ENCODE assay signal across 9 cellular contexts in genomic region chr14:69543341-69544249, GRCh38. TPM values are rescaled to one million over a fixed set of nuclear protein-coding genes. Genes with fewer than 3 reads are reported as not detected.
DNase-seq lines count a peak whose midpoint lies in the region; ATAC-seq and TF ChIP-seq lines count a peak whose summit lies in the region.
"Had no signal": no experiment of that assay in that cellular context is flagged by ENCODE, and none has a peak within 500 bp of the region (broad histone marks: within the 10 kb centered on the region; RNA-seq: fewer than 3 reads in every experiment).

No MANE protein-coding gene starts in this region.

- no peak overlapping the region for H3K4me3 Mint-ChIP-seq in activated CD4-positive, alpha-beta memory T cell treated with anti-CD3 and anti-CD28 coated beads for 36 hours

- no peak overlapping the region for H3K27ac Mint-ChIP-seq in activated CD4-positive, alpha-beta memory T cell treated with anti-CD3 and anti-CD28 coated beads for 36 hours

- ATAC-seq in HG02763 (IDR thresholded peaks at IDR 0.05; ENCODE audit: unreplicated experiment) (no peak), GM18867 (IDR thresholded peaks at IDR 0.05; ENCODE audit: unreplicated experiment) (no peak)

- CTCF ChIA-PET in activated CD4-positive, alpha-beta memory T cell treated with anti-CD3 and anti-CD28 coated beads for 36 hours (lab: Charles Lee): interaction anchor here (0.8 to 1.9 kb wide), 4 partner anchors 12 to 40 kb away, joined by 3 to 5 read pairs (median 3); no protein-coding TSS in a partner anchor
- CTCF ChIA-PET in HEK293T (lab: Yijun Ruan, JAX): interaction anchor here (2.0 kb wide), 1 partner anchor 8 kb away, joined by 5 read pairs; no protein-coding TSS in a partner anchor

- in situ Hi-C loops in KBM-7 (cut with MboI; ENCODE audit: low pct_unique_long_range_greater_than_20kb, low sequenced_read_pairs): no loop called here

- intact Hi-C loops in activated CD4-positive, alpha-beta memory T cell treated with anti-CD3 and anti-CD28 coated beads for 36 hours (cut with micrococcal nuclease): no loop called here

- peaks cover 11% of the 10 kb centered on the region for H3K4me1 Mint-ChIP-seq in activated CD4-positive, alpha-beta memory T cell treated with anti-CD3 and anti-CD28 coated beads for 36 hours (ENCODE audit: low read depth)

- no peaks in the 10 kb centered on the region for H3K9me3 Mint-ChIP-seq in activated CD4-positive, alpha-beta memory T cell treated with anti-CD3 and anti-CD28 coated beads for 36 hours

- DNase-seq in DMS79 treated with DMSO at 0.1 percent for 48 hours (lab: John Stamatoyannopoulos, UW) (peak; percentile 93), KBM-7 (peak; percentile 57), glomerular endothelial cell (ENCODE audit: extremely low read depth, low read depth, low spot score) (peak; percentile 29), HEK293T (ENCODE audit: extremely low spot score) (no peak)
- DNase-seq in activated CD4-positive, alpha-beta memory T cell treated with anti-CD3 and anti-CD28 coated beads for 36 hours: peak; percentile 68
- peak; percentile 5 for DNase-seq in stimulated activated CD8-positive, alpha-beta memory T cell treated with anti-CD3 and anti-CD28 coated beads, Interleukin-4, amount 100 ng/mL, for 24 hours (ENCODE audit: low read depth)

- POLR2A ChIA-PET in activated CD4-positive, alpha-beta memory T cell treated with anti-CD3 and anti-CD28 coated beads for 36 hours (lab: Charles Lee): no interaction called here
- POLR2A ChIA-PET in HEK293T (lab: Yijun Ruan, JAX): no interaction called here

- peaks cover 23% of the 10 kb centered on the region for H3K27me3 Mint-ChIP-seq in activated CD4-positive, alpha-beta memory T cell treated with anti-CD3 and anti-CD28 coated beads for 36 hours

- no peaks in the 10 kb centered on the region for H3K36me3 Mint-ChIP-seq in activated CD4-positive, alpha-beta memory T cell treated with anti-CD3 and anti-CD28 coated beads for 36 hours

TF ChIP-seq in HEK293T, 16 proteins besides CTCF, POLR2A, EP300 and RAD21:
- no peak for TF ChIP-seq TARDBP (IDR thresholded peaks at IDR 0.05)
- no peak for TF ChIP-seq LEF1 (IDR thresholded peaks at IDR 0.05; ENCODE audit: borderline replicate concordance)
- TF ChIP-seq BHLHE40 (IDR thresholded peaks at IDR 0.05; ENCODE audit: borderline replicate concordance): no peak
- no peak for TF ChIP-seq HDGF (IDR thresholded peaks at IDR 0.05; ENCODE audit: borderline replicate concordance)

RNA-seq across cellular contexts. Expression of gene CCDC177, which starts 31.1 kb away (rescaled TPM):
- not detected for total RNA-seq in activated CD4-positive, alpha-beta memory T cell treated with anti-CD3 and anti-CD28 coated beads for 36 hours
- total RNA-seq in glomerular endothelial cell: not detected in 2 replicates
- total RNA-seq: subcutaneous adipose tissue had no signal

RNA-seq across cellular contexts. Expression of gene PLEKHD1, which starts 59.1 kb away (rescaled TPM):
- under 1 TPM; 0.05 TPM for total RNA-seq in activated CD4-positive, alpha-beta memory T cell treated with anti-CD3 and anti-CD28 coated beads for 36 hours
- 0.18 TPM in 1 of 2 replicates, not detected in the other for total RNA-seq in glomerular endothelial cell
